In genomic region chr11:87463486-87464102, GRCh38 we compare ENCODE assay signal across 1 cellular context.
TF ChIP-seq lines count a peak whose summit lies in the region.

No MANE protein-coding gene starts in this region.

TF ChIP-seq in GM23338, 12 proteins besides CTCF, POLR2A, EP300 and RAD21 (continued from another document):
- no peak for TF ChIP-seq REST (IDR thresholded peaks at IDR 0.05; ENCODE audit: unreplicated experiment)
